In the genomic region with DNA sequence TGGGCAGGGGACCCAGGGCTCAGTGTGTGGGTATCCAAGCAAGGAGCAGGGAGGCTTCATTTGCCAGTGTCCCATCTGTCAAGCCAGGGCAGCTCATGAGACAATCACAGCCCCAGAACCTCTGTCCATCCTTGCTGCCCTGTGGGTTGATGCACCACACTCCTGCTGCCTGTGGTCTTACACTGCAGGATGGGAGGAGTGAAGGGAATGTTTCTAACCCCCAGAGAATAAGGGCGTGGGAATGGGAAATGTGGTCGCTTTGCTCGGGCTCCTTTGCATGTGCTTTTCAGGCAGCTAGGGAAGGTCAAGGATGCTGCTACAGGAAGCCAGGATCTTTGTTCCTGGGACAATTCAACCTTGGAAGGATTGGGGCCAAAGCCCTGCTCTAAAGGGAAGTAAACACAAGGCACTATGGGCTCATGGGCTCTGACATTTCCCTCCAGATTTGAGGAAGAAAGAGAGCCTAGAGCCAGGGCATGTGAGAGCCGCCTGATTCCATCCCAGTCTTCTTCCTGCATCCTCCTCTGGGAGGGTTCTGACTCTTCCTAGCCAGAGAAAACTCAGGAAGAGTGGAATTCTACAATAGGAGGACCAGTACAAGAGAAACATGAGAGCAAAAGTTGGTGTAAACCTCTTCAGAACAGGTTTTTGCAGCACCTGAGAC, we compare ENCODE assay signal across 16 cellular contexts.
"Had no signal": no experiment of that assay in that cellular context is flagged by ENCODE, and none has a peak within 500 bp of the region (broad histone marks: within the 10 kb centered on the region; RNA-seq: fewer than 3 reads in every experiment).

No MANE protein-coding gene starts in this region.

- H3K9me3 ChIP-seq: lower lobe of right lung, transverse colon had no signal

- H3K4me2 ChIP-seq: hepatocyte had no signal

- ATAC-seq: activated naive CD8-positive, alpha-beta T cell treated with anti-CD3 and anti-CD28 coated beads, Interleukin-2, amount 50 U/mL, for 24 hours; activated T-cell treated with anti-CD3 and anti-CD28 coated beads, Interleukin-2, amount 50 U/mL, for 4 hours; esophagus mucosa; lower lobe of right lung had no signal

- H3K36me3 ChIP-seq: brain microvascular endothelial cell, lower lobe of right lung, transverse colon had no signal

- H3K27ac ChIP-seq: brain microvascular endothelial cell, coronary artery, hepatocyte, lower lobe of right lung, transverse colon had no signal

- H3K4me1 ChIP-seq: transverse colon had no signal

- H2AFZ ChIP-seq: hepatocyte had no signal

- H3K27me3 ChIP-seq: brain microvascular endothelial cell, hepatocyte, transverse colon had no signal

- H3K4me3 ChIP-seq: coronary artery, hepatocyte, lower lobe of right lung, skin epidermis, transverse colon had no signal

- DNase-seq: activated CD4-positive, alpha-beta T cell treated with anti-CD3 and anti-CD28 coated beads, Interleukin-2, amount 50 U/mL, for 1 hour; activated CD4-positive, CD25-positive, alpha-beta regulatory T cell treated with anti-CD3 and anti-CD28 coated beads, Interleukin-2, amount 50 U/mL, for 72 hours; activated CD8-positive, alpha-beta memory T cell treated with anti-CD3 and anti-CD28 coated beads, Interleukin-2, amount 50 U/mL, for 4 hours; activated naive CD4-positive, alpha-beta T cell treated with anti-CD3 and anti-CD28 coated beads, Interleukin-2, amount 10 ng/mL, durations not matched to agents 7 days and 5 days; activated naive CD8-positive, alpha-beta T cell treated with anti-CD3 and anti-CD28 coated beads, Interleukin-2, amount 50 U/mL, for 24 hours; activated T-cell treated with anti-CD3 and anti-CD28 coated beads, Interleukin-2, amount 50 U/mL, for 4 hours; aorta; brain microvascular endothelial cell; lower lobe of right lung; retina; T1000; transverse colon had no signal
